Comparison of ENCODE assay signal across 1 cellular context in the genomic region with DNA sequence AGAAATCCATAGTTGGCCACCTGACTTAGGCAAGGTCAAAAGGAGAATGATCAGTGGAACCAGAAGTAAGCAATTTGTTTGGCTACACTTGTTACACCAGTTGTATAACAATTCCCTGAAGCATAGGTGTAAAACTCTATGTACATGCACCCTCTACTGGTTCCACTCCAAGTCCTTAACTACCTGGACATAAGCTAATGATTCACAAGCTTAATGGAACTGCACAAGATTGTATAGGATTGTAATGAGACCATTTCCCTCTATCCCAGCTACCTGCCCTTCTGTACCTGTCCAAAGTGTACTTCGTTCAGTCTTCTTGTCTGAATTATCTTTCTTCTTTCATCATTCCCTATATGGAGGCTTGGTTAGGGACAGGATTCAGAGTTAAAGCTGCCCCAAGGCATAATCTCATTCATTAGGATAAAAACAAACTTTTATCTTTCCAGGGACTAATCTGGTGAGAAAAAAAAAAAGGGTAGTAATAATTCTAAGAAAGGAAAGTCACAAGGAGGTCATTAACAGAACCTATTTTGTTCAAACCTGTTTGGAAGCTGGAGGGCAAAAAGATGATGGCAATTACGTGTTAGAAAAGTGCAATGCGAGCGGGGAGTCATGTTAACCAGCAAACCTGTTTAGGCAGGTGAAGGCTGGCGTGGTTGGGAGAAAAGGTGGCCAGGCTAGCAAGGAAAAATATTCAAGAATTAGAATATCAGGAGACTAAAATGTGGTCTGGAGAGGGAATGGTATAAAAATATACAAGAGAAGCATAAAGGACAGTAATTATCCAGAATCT.
TF ChIP-seq lines count a peak whose summit lies in the region.

No MANE protein-coding gene starts in this region.

TF ChIP-seq in HepG2, 621 proteins besides CTCF, POLR2A, EP300 and RAD21:
- TF ChIP-seq AGO1 (IDR thresholded peaks at IDR 0.05; ENCODE audit: low read depth, low read length, poor library complexity, severe bottlenecking) (no peak), TCF7L2 (IDR thresholded peaks at IDR 0.05; ENCODE audit: low read depth, low read length) (no peak), SRY (CRISPR knock-in tag; IDR thresholded peaks at IDR 0.05) (no peak), SRF (IDR thresholded peaks at IDR 0.05; ENCODE audit: low read depth, low read length) (no peak), ATF1 (CRISPR knock-in tag; IDR thresholded peaks at IDR 0.05) (no peak), ZFP82 (CRISPR knock-in tag; IDR thresholded peaks at IDR 0.05; ENCODE audit: borderline replicate concordance) (no peak), MIXL1 (CRISPR knock-in tag; IDR thresholded peaks at IDR 0.05) (no peak), LCORL (IDR thresholded peaks at IDR 0.05) (no peak), LCORL (CRISPR knock-in tag; IDR thresholded peaks at IDR 0.05) (no peak), RORA (CRISPR knock-in tag; IDR thresholded peaks at IDR 0.05) (no peak), ZNF83 (CRISPR knock-in tag; IDR thresholded peaks at IDR 0.05; ENCODE audit: borderline replicate concordance) (no peak), THYN1 (CRISPR knock-in tag; IDR thresholded peaks at IDR 0.05; ENCODE audit: borderline replicate concordance, low read depth) (no peak), REPIN1 (CRISPR knock-in tag; IDR thresholded peaks at IDR 0.05; ENCODE audit: borderline replicate concordance, low read depth) (no peak), ZNF232 (CRISPR knock-in tag; IDR thresholded peaks at IDR 0.05; ENCODE audit: borderline replicate concordance) (no peak)
- TF ChIP-seq, protein P1, sequence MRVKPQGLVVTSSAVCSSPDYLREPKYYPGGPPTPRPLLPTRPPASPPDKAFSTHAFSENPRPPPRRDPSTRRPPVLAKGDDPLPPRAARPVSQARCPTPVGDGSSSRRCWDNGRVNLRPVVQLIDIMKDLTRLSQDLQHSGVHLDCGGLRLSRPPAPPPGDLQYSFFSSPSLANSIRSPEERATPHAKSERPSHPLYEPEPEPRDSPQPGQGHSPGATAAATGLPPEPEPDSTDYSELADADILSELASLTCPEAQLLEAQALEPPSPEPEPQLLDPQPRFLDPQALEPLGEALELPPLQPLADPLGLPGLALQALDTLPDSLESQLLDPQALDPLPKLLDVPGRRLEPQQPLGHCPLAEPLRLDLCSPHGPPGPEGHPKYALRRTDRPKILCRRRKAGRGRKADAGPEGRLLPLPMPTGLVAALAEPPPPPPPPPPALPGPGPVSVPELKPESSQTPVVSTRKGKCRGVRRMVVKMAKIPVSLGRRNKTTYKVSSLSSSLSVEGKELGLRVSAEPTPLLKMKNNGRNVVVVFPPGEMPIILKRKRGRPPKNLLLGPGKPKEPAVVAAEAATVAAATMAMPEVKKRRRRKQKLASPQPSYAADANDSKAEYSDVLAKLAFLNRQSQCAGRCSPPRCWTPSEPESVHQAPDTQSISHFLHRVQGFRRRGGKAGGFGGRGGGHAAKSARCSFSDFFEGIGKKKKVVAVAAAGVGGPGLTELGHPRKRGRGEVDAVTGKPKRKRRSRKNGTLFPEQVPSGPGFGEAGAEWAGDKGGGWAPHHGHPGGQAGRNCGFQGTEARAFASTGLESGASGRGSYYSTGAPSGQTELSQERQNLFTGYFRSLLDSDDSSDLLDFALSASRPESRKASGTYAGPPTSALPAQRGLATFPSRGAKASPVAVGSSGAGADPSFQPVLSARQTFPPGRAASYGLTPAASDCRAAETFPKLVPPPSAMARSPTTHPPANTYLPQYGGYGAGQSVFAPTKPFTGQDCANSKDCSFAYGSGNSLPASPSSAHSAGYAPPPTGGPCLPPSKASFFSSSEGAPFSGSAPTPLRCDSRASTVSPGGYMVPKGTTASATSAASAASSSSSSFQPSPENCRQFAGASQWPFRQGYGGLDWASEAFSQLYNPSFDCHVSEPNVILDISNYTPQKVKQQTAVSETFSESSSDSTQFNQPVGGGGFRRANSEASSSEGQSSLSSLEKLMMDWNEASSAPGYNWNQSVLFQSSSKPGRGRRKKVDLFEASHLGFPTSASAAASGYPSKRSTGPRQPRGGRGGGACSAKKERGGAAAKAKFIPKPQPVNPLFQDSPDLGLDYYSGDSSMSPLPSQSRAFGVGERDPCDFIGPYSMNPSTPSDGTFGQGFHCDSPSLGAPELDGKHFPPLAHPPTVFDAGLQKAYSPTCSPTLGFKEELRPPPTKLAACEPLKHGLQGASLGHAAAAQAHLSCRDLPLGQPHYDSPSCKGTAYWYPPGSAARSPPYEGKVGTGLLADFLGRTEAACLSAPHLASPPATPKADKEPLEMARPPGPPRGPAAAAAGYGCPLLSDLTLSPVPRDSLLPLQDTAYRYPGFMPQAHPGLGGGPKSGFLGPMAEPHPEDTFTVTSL (CRISPR knock-in tag; IDR thresholded peaks at IDR 0.05; ENCODE audit: borderline replicate concordance): no peak
- TF ChIP-seq, protein P2, sequence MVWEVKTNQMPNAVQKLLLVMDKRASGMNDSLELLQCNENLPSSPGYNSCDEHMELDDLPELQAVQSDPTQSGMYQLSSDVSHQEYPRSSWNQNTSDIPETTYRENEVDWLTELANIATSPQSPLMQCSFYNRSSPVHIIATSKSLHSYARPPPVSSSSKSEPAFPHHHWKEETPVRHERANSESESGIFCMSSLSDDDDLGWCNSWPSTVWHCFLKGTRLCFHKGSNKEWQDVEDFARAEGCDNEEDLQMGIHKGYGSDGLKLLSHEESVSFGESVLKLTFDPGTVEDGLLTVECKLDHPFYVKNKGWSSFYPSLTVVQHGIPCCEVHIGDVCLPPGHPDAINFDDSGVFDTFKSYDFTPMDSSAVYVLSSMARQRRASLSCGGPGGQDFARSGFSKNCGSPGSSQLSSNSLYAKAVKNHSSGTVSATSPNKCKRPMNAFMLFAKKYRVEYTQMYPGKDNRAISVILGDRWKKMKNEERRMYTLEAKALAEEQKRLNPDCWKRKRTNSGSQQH (CRISPR knock-in tag; IDR thresholded peaks at IDR 0.05; ENCODE audit: low read depth): no peak
- TF ChIP-seq, protein P3, sequence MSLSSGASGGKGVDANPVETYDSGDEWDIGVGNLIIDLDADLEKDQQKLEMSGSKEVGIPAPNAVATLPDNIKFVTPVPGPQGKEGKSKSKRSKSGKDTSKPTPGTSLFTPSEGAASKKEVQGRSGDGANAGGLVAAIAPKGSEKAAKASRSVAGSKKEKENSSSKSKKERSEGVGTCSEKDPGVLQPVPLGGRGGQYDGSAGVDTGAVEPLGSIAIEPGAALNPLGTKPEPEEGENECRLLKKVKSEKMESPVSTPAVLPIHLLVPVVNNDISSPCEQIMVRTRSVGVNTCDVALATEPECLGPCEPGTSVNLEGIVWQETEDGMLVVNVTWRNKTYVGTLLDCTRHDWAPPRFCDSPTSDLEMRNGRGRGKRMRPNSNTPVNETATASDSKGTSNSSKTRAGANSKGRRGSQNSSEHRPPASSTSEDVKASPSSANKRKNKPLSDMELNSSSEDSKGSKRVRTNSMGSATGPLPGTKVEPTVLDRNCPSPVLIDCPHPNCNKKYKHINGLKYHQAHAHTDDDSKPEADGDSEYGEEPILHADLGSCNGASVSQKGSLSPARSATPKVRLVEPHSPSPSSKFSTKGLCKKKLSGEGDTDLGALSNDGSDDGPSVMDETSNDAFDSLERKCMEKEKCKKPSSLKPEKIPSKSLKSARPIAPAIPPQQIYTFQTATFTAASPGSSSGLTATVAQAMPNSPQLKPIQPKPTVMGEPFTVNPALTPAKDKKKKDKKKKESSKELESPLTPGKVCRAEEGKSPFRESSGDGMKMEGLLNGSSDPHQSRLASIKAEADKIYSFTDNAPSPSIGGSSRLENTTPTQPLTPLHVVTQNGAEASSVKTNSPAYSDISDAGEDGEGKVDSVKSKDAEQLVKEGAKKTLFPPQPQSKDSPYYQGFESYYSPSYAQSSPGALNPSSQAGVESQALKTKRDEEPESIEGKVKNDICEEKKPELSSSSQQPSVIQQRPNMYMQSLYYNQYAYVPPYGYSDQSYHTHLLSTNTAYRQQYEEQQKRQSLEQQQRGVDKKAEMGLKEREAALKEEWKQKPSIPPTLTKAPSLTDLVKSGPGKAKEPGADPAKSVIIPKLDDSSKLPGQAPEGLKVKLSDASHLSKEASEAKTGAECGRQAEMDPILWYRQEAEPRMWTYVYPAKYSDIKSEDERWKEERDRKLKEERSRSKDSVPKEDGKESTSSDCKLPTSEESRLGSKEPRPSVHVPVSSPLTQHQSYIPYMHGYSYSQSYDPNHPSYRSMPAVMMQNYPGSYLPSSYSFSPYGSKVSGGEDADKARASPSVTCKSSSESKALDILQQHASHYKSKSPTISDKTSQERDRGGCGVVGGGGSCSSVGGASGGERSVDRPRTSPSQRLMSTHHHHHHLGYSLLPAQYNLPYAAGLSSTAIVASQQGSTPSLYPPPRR (CRISPR knock-in tag; IDR thresholded peaks at IDR 0.05; ENCODE audit: borderline replicate concordance): no peak
- TF ChIP-seq, protein P4, sequence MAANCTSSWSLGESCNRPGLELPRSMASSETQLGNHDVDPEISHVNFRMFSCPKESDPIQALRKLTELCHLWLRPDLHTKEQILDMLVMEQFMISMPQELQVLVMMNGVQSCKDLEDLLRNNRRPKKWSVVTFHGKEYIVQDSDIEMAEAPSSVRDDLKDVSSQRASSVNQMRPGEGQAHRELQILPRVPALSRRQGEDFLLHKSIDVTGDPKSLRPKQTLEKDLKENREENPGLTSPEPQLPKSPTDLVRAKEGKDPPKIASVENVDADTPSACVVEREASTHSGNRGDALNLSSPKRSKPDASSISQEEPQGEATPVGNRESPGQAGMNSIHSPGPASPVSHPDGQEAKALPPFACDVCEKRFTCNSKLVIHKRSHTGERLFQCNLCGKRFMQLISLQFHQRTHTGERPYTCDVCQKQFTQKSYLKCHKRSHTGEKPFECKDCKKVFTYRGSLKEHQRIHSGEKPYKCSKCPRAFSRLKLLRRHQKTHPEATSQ (CRISPR knock-in tag; IDR thresholded peaks at IDR 0.05; ENCODE audit: borderline replicate concordance): no peak
